ENCODE assay signal across 8 cellular contexts in the genomic region with DNA sequence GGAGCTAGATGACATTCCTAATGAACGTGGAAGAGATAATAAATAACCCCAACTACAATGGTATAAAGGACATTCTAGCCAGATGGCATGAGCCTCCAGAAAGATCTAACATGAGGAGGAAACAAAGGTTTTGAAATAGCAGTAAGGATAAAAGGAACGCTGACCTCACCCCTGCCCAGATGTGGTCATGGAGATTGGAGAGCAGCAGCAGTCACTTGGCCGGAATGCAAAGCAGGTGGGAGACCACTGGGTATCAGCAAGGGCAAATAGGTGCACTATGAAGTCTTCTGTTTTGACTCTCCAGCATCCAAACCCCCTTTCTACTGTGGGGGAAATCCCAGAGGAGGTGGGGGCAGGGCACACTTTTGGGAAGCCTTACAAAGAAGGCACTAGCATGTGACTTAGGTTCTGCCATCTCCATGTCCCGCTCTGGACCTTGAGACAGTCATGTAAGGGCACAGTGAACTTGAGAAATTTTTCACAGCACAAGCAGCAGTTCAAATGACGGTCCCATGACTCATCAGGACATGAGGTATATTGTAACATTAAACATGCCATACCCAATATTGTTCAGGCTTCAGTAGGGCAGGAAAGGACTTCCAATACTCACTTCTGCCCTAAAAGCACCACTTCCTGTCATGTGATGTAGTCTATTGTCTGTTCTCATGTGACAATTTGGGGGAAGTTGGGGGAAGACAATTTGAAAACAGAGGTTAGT. TPM values are rescaled to one million over a fixed set of nuclear protein-coding genes. Genes with fewer than 3 reads are reported as not detected.
A peak's percentile ranks its signal among the peaks of the same experiment; 100 is the strongest.
DNase-seq lines count a peak whose midpoint lies in the region; ATAC-seq and TF ChIP-seq lines count a peak whose summit lies in the region.

No MANE protein-coding gene starts in this region.

- H3K27ac ChIP-seq in caudate nucleus (ENCODE audit: low read depth, low read length): no peak overlapping the region

- no peak overlapping the region for H3K4me3 ChIP-seq in AG10803 (ENCODE audit: low read length)

- peak; percentile 68 for ATAC-seq in GM21576 (IDR thresholded peaks at IDR 0.05; ENCODE audit: unreplicated experiment)

- TF ChIP-seq CTCF in AG10803 (conservative IDR thresholded peaks at IDR 0.05; ENCODE audit: low read length): no peak

- DNase-seq in AG10803 (ENCODE audit: low read depth) (peak; percentile 90), RPMI7951 (ENCODE audit: low read depth) (peak; percentile 97), foreskin melanocyte (peak; percentile 78), UCSD-AML1 (lab: John Stamatoyannopoulos, UW; ENCODE audit: unreplicated experiment) (no peak), NCI-H187 treated with DMSO at 0.1 percent for 48 hours (lab: John Stamatoyannopoulos, UW) (no peak), DMS79 (lab: John Stamatoyannopoulos, UW) (no peak), caudate nucleus (lab: John Stamatoyannopoulos, UW) (no peak)

RNA-seq across cellular contexts. Expression of a gene that starts 55.2 kb away (rescaled TPM):
- 16.5 and 17.8 TPM in 2 replicates for total RNA-seq in RPMI7951 (2014; rRNA removed; shearing (Covaris generic))

RNA-seq across cellular contexts. Expression of a gene that starts 55.3 kb away (rescaled TPM):
- 83.3 and 99.5 TPM in 2 replicates for total RNA-seq in RPMI7951 (2014; rRNA removed; shearing (Covaris generic))

Comparison
In these comparisons a context has a peak if more than half of its experiments do, and no peak if none do; other contexts are left out.
1. DNase-seq: peak in AG10803 (single experiment), RPMI7951 (single experiment) and foreskin melanocyte (single experiment); none in UCSD-AML1 (single experiment), NCI-H187 treated with DMSO at 0.1 percent for 48 hours (single experiment), DMS79 (single experiment) and caudate nucleus (0 of 61).